1 cellular context compared by ENCODE assay signal in the genomic region with DNA sequence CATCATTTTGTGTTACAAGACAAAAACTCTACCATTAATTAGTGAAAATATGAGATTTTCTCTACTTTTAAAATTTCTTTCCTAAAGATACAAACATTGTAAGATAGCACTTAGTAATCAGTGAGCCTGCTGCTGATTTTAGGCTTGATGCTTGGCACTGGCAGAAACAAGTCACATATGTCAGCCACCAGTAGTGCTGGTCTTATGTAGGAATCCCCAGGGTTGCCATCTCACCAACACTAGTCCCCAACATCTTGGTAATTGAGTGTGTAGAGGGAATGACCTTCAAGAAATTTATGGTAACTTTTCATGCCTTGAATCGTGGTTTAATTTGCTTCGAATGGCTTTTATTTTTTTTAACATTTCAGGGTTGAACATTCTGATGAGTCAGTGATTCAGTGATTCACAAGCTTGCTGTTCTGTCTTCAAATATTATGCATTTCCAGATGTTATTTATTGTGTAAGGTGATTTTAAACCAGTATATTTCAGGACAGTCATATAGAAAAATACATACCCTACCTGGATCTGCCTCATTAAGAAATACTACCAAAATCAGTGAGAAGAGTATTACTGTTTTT.
TF ChIP-seq lines count a peak whose summit lies in the region.

No MANE protein-coding gene starts in this region.

TF ChIP-seq in K562, 482 proteins besides CTCF, POLR2A, EP300 and RAD21 (continued from another document):
- TF ChIP-seq, protein P1, sequence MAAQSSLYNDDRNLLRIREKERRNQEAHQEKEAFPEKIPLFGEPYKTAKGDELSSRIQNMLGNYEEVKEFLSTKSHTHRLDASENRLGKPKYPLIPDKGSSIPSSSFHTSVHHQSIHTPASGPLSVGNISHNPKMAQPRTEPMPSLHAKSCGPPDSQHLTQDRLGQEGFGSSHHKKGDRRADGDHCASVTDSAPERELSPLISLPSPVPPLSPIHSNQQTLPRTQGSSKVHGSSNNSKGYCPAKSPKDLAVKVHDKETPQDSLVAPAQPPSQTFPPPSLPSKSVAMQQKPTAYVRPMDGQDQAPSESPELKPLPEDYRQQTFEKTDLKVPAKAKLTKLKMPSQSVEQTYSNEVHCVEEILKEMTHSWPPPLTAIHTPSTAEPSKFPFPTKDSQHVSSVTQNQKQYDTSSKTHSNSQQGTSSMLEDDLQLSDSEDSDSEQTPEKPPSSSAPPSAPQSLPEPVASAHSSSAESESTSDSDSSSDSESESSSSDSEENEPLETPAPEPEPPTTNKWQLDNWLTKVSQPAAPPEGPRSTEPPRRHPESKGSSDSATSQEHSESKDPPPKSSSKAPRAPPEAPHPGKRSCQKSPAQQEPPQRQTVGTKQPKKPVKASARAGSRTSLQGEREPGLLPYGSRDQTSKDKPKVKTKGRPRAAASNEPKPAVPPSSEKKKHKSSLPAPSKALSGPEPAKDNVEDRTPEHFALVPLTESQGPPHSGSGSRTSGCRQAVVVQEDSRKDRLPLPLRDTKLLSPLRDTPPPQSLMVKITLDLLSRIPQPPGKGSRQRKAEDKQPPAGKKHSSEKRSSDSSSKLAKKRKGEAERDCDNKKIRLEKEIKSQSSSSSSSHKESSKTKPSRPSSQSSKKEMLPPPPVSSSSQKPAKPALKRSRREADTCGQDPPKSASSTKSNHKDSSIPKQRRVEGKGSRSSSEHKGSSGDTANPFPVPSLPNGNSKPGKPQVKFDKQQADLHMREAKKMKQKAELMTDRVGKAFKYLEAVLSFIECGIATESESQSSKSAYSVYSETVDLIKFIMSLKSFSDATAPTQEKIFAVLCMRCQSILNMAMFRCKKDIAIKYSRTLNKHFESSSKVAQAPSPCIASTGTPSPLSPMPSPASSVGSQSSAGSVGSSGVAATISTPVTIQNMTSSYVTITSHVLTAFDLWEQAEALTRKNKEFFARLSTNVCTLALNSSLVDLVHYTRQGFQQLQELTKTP (IDR thresholded peaks at IDR 0.05; ENCODE audit: low read depth in 1 of 2, partially characterized antibody in 2 of 2), result no peak
- TF ChIP-seq MTA1 (IDR thresholded peaks at IDR 0.05; ENCODE audit: borderline replicate concordance) (no peak), SMARCA4 (IDR thresholded peaks at IDR 0.05) (no peak), SMAD3 (CRISPR knock-in tag; conservative IDR thresholded peaks at IDR 0.05) (no peak), BDP1 (IDR thresholded peaks at IDR 0.05; ENCODE audit: insufficient read depth, insufficient read length) (no peak), EZH2 (IDR thresholded peaks at IDR 0.05; ENCODE audit: borderline replicate concordance, low read depth, low read length) (no peak), MAFG (tag; conservative IDR thresholded peaks at IDR 0.05) (peak; percentile 35; the same call in 1 of the 2 replicates), PCBP1 (IDR thresholded peaks at IDR 0.05; ENCODE audit: low read depth, low read length, poor library complexity, severe bottlenecking) (no peak), XRCC3 (IDR thresholded peaks at IDR 0.05) (no peak), MAFF (IDR thresholded peaks at IDR 0.05; ENCODE audit: low read length) (peak; percentile 33; the same call in 1 of the 2 replicates), ZFX (CRISPR knock-in tag; IDR thresholded peaks at IDR 0.05) (no peak), ZNF143 (CRISPR knock-in tag; IDR thresholded peaks at IDR 0.05) (no peak), THRAP3 (IDR thresholded peaks at IDR 0.05; ENCODE audit: borderline replicate concordance) (no peak), BRD9 (IDR thresholded peaks at IDR 0.05; ENCODE audit: low read depth, partially characterized antibody) (no peak), ELF1 (tag; IDR thresholded peaks at IDR 0.05) (no peak), ZNF324 (CRISPR knock-in tag; IDR thresholded peaks at IDR 0.05) (no peak), C11orf30 (IDR thresholded peaks at IDR 0.05; ENCODE audit: low read depth) (peak; percentile 70), CBX1 (IDR thresholded peaks at IDR 0.05; ENCODE audit: low read depth) (no peak), ZNF232 (CRISPR knock-in tag; IDR thresholded peaks at IDR 0.05) (no peak), ZNF77 (CRISPR knock-in tag; IDR thresholded peaks at IDR 0.05) (no peak), ZNF316 (IDR thresholded peaks at IDR 0.05) (peak; percentile 85), ZEB2 (IDR thresholded peaks at IDR 0.05) (no peak), HDAC2 (IDR thresholded peaks at IDR 0.05) (no peak), GTF2A2 (tag; IDR thresholded peaks at IDR 0.05) (no peak), FOSL1 (tag; conservative IDR thresholded peaks at IDR 0.05) (no peak), MYBL2 (IDR thresholded peaks at IDR 0.05; ENCODE audit: low read depth) (no peak), MYBL2 (CRISPR knock-in tag; IDR thresholded peaks at IDR 0.05; ENCODE audit: borderline replicate concordance) (no peak), TCF3 (CRISPR knock-in tag; IDR thresholded peaks at IDR 0.05) (no peak), SMAD4 (CRISPR knock-in tag; conservative IDR thresholded peaks at IDR 0.05) (no peak), SUPT5H (IDR thresholded peaks at IDR 0.05) (no peak), ZFPM2 (CRISPR knock-in tag; IDR thresholded peaks at IDR 0.05) (no peak), ZBTB8A (IDR thresholded peaks at IDR 0.05; ENCODE audit: partially characterized antibody) (no peak), TOE1 (IDR thresholded peaks at IDR 0.05; ENCODE audit: borderline replicate concordance) (no peak), TOE1 (CRISPR knock-in tag; IDR thresholded peaks at IDR 0.05; ENCODE audit: borderline replicate concordance, low read depth) (no peak)
- TF ChIP-seq, protein P2, sequence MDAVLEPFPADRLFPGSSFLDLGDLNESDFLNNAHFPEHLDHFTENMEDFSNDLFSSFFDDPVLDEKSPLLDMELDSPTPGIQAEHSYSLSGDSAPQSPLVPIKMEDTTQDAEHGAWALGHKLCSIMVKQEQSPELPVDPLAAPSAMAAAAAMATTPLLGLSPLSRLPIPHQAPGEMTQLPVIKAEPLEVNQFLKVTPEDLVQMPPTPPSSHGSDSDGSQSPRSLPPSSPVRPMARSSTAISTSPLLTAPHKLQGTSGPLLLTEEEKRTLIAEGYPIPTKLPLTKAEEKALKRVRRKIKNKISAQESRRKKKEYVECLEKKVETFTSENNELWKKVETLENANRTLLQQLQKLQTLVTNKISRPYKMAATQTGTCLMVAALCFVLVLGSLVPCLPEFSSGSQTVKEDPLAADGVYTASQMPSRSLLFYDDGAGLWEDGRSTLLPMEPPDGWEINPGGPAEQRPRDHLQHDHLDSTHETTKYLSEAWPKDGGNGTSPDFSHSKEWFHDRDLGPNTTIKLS (IDR thresholded peaks at IDR 0.05; ENCODE audit: borderline replicate concordance, low read depth), result no peak
- TF ChIP-seq, protein P3, sequence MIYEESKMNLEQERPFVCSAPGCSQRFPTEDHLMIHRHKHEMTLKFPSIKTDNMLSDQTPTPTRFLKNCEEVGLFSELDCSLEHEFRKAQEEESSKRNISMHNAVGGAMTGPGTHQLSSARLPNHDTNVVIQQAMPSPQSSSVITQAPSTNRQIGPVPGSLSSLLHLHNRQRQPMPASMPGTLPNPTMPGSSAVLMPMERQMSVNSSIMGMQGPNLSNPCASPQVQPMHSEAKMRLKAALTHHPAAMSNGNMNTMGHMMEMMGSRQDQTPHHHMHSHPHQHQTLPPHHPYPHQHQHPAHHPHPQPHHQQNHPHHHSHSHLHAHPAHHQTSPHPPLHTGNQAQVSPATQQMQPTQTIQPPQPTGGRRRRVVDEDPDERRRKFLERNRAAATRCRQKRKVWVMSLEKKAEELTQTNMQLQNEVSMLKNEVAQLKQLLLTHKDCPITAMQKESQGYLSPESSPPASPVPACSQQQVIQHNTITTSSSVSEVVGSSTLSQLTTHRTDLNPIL (CRISPR knock-in tag; IDR thresholded peaks at IDR 0.05), result no peak
- TF ChIP-seq, protein P4, sequence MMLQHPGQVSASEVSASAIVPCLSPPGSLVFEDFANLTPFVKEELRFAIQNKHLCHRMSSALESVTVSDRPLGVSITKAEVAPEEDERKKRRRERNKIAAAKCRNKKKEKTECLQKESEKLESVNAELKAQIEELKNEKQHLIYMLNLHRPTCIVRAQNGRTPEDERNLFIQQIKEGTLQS (IDR thresholded peaks at IDR 0.05), result no peak
- TF ChIP-seq, protein P4 (CRISPR knock-in tag; conservative IDR thresholded peaks at IDR 0.05), result no peak
- TF ChIP-seq, protein P5, sequence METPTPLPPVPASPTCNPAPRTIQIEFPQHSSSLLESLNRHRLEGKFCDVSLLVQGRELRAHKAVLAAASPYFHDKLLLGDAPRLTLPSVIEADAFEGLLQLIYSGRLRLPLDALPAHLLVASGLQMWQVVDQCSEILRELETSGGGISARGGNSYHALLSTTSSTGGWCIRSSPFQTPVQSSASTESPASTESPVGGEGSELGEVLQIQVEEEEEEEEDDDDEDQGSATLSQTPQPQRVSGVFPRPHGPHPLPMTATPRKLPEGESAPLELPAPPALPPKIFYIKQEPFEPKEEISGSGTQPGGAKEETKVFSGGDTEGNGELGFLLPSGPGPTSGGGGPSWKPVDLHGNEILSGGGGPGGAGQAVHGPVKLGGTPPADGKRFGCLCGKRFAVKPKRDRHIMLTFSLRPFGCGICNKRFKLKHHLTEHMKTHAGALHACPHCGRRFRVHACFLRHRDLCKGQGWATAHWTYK (CRISPR knock-in tag; IDR thresholded peaks at IDR 0.05), result no peak
- TF ChIP-seq, protein P6, sequence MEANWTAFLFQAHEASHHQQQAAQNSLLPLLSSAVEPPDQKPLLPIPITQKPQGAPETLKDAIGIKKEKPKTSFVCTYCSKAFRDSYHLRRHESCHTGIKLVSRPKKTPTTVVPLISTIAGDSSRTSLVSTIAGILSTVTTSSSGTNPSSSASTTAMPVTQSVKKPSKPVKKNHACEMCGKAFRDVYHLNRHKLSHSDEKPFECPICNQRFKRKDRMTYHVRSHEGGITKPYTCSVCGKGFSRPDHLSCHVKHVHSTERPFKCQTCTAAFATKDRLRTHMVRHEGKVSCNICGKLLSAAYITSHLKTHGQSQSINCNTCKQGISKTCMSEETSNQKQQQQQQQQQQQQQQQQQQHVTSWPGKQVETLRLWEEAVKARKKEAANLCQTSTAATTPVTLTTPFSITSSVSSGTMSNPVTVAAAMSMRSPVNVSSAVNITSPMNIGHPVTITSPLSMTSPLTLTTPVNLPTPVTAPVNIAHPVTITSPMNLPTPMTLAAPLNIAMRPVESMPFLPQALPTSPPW (CRISPR knock-in tag; IDR thresholded peaks at IDR 0.05), result no peak
- TF ChIP-seq, protein P7, sequence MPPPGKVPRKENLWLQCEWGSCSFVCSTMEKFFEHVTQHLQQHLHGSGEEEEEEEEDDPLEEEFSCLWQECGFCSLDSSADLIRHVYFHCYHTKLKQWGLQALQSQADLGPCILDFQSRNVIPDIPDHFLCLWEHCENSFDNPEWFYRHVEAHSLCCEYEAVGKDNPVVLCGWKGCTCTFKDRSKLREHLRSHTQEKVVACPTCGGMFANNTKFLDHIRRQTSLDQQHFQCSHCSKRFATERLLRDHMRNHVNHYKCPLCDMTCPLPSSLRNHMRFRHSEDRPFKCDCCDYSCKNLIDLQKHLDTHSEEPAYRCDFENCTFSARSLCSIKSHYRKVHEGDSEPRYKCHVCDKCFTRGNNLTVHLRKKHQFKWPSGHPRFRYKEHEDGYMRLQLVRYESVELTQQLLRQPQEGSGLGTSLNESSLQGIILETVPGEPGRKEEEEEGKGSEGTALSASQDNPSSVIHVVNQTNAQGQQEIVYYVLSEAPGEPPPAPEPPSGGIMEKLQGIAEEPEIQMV (tag; conservative IDR thresholded peaks at IDR 0.05; ENCODE audit: low read depth), result no peak
- TF ChIP-seq, protein P8, sequence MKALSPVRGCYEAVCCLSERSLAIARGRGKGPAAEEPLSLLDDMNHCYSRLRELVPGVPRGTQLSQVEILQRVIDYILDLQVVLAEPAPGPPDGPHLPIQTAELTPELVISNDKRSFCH (CRISPR knock-in tag; IDR thresholded peaks at IDR 0.05), result no peak
- TF ChIP-seq, protein P8 (tag; IDR thresholded peaks at IDR 0.05), result no peak
- TF ChIP-seq, protein P9, sequence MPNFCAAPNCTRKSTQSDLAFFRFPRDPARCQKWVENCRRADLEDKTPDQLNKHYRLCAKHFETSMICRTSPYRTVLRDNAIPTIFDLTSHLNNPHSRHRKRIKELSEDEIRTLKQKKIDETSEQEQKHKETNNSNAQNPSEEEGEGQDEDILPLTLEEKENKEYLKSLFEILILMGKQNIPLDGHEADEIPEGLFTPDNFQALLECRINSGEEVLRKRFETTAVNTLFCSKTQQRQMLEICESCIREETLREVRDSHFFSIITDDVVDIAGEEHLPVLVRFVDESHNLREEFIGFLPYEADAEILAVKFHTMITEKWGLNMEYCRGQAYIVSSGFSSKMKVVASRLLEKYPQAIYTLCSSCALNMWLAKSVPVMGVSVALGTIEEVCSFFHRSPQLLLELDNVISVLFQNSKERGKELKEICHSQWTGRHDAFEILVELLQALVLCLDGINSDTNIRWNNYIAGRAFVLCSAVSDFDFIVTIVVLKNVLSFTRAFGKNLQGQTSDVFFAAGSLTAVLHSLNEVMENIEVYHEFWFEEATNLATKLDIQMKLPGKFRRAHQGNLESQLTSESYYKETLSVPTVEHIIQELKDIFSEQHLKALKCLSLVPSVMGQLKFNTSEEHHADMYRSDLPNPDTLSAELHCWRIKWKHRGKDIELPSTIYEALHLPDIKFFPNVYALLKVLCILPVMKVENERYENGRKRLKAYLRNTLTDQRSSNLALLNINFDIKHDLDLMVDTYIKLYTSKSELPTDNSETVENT (CRISPR knock-in tag; IDR thresholded peaks at IDR 0.05), result no peak
